ENCODE assay signal across 9 cellular contexts in genomic region chr6:169961772-169962561, GRCh38.
DNase-seq lines count a peak whose midpoint lies in the region; ATAC-seq and TF ChIP-seq lines count a peak whose summit lies in the region.
"Had no signal": no experiment of that assay in that cellular context is flagged by ENCODE, and none has a peak within 500 bp of the region (broad histone marks: within the 10 kb centered on the region; RNA-seq: fewer than 3 reads in every experiment).

No MANE protein-coding gene starts in this region.

- H3K79me2 ChIP-seq in neural progenitor cell (ENCODE audit: low read depth) = no peaks in the 10 kb centered on the region

- H3K4me1 ChIP-seq in neural progenitor cell (peaks cover 11% of the 10 kb centered on the region), aorta (ENCODE audit: control insufficient read depth in 1 of 2, insufficient read depth in 2 of 2, low read length in 2 of 2) (no peaks in the 10 kb centered on the region)

- 7 to 12% methylated on average over 71 to 75 of the region's 75 CpGs for WGBS in aorta, 2 donors

- H3K4me3 Mint-ChIP-seq in activated naive CD4-positive, alpha-beta T cell treated with anti-CD3 and anti-CD28 coated beads for 36 hours = peak overlapping the region; percentile 50
- H3K4me3 Mint-ChIP-seq in glutamatergic neuron (ENCODE audit: unreplicated experiment) = no peak overlapping the region
- H3K4me3 Mint-ChIP-seq in neural progenitor cell = no peak overlapping the region

- peaks cover 1% of the 10 kb centered on the region for H3K36me3 Mint-ChIP-seq in activated naive CD4-positive, alpha-beta T cell treated with anti-CD3 and anti-CD28 coated beads for 36 hours (ENCODE audit: low read depth)
- H3K36me3 Mint-ChIP-seq in glutamatergic neuron (ENCODE audit: unreplicated experiment) = peaks cover 7% of the 10 kb centered on the region
- no peaks in the 10 kb centered on the region for H3K36me3 Mint-ChIP-seq in neural progenitor cell

- H3K9me3 ChIP-seq in neural progenitor cell (ENCODE audit: low read depth) (no peaks in the 10 kb centered on the region), aorta (ENCODE audit: control insufficient read depth, low read length) (no peaks in the 10 kb centered on the region)

- H3K27ac ChIP-seq in neural progenitor cell (no peak overlapping the region), aorta (ENCODE audit: low read depth in 1 of 2, low read length in 2 of 2) (no peak overlapping the region)

- H4K20me1 ChIP-seq in neural progenitor cell (ENCODE audit: low read depth) = no peaks in the 10 kb centered on the region

- no peaks in the 10 kb centered on the region for H3K36me3 ChIP-seq in neural progenitor cell
- no peaks in the 10 kb centered on the region for H3K36me3 ChIP-seq in aorta (ENCODE audit: control insufficient read depth in 1 of 2, insufficient read depth in 2 of 2, low read length in 1 of 2)

- H3K4me3 ChIP-seq in neural progenitor cell (peak overlapping the region; percentile 41), aorta (ENCODE audit: low read length in 2 of 2) (peak overlapping the region in 1 of 2 donors; percentile 16)
- H3K4me3 ChIP-seq: lung had no signal

- peak overlapping the region; percentile 92 for H2AFZ ChIP-seq in neural progenitor cell (replicated peaks)

- H3K9me3 Mint-ChIP-seq in activated naive CD4-positive, alpha-beta T cell treated with anti-CD3 and anti-CD28 coated beads for 36 hours = no peaks in the 10 kb centered on the region
- H3K9me3 Mint-ChIP-seq in glutamatergic neuron (ENCODE audit: unreplicated experiment) (peaks cover 6% of the 10 kb centered on the region), neural progenitor cell (peaks cover 4% of the 10 kb centered on the region)

- H3F3A ChIP-seq in neural progenitor cell (ENCODE audit: low read depth) = no peaks in the 10 kb centered on the region

- peaks cover 14% of the 10 kb centered on the region for H3K27me3 ChIP-seq in neural progenitor cell
- H3K27me3 ChIP-seq in aorta (ENCODE audit: control insufficient read depth in 1 of 2, insufficient read depth in 2 of 2, low read length in 1 of 2) = no peaks in the 10 kb centered on the region

- peak; percentile 45 for DNase-seq in activated naive CD4-positive, alpha-beta T cell treated with anti-CD3 and anti-CD28 coated beads for 36 hours
- DNase-seq in activated naive CD4-positive, alpha-beta T cell treated with Interleukin-2 at 50 U/mL for 16 hours = no peak
- DNase-seq in glutamatergic neuron = peak; percentile 52
- peak; percentile 72 for DNase-seq in neural progenitor cell (ENCODE audit: low spot score)
- peak; percentile 56 to 83 for DNase-seq in aorta
- no peak for DNase-seq in effector CD4-positive, alpha-beta T cell

- peaks cover 5% of the 10 kb centered on the region for H3K27me3 Mint-ChIP-seq in activated naive CD4-positive, alpha-beta T cell treated with anti-CD3 and anti-CD28 coated beads for 36 hours (ENCODE audit: low read depth)
- H3K27me3 Mint-ChIP-seq in glutamatergic neuron (ENCODE audit: unreplicated experiment) (peaks cover 8% of the 10 kb centered on the region), neural progenitor cell (ENCODE audit: insufficient read depth, low read depth) (peaks cover 11% of the 10 kb centered on the region)

- H3K4me1 Mint-ChIP-seq in activated naive CD4-positive, alpha-beta T cell treated with anti-CD3 and anti-CD28 coated beads for 36 hours (ENCODE audit: low read depth) = peaks cover 20% of the 10 kb centered on the region
- H3K4me1 Mint-ChIP-seq in glutamatergic neuron (ENCODE audit: low read depth, unreplicated experiment) = peaks cover 6% of the 10 kb centered on the region
- H3K4me1 Mint-ChIP-seq in neural progenitor cell = peaks cover 33% of the 10 kb centered on the region

- H3K27ac Mint-ChIP-seq in activated naive CD4-positive, alpha-beta T cell treated with anti-CD3 and anti-CD28 coated beads for 36 hours = no peak overlapping the region
- H3K27ac Mint-ChIP-seq in glutamatergic neuron (ENCODE audit: unreplicated experiment) (no peak overlapping the region), neural progenitor cell (no peak overlapping the region)

- H3K4me2 ChIP-seq in neural progenitor cell = peak overlapping the region; percentile 78

- intact Hi-C loops in activated naive CD4-positive, alpha-beta T cell treated with anti-CD3 and anti-CD28 coated beads for 36 hours (cut with micrococcal nuclease) = loop anchor here (1.0 to 5.0 kb wide), 2 partner anchors 28 to 170 kb away; no protein-coding TSS in a partner anchor
- intact Hi-C loops in aorta (cut with DNase I) = loop anchor here in 1 of 2 donors (5.0 kb wide), 1 partner anchor 325 kb away; no protein-coding TSS in a partner anchor

- CTCF ChIA-PET in activated naive CD4-positive, alpha-beta T cell treated with anti-CD3 and anti-CD28 coated beads for 36 hours (lab: Charles Lee) = interaction anchor here (0.6 to 1.2 kb wide), 4 partner anchors 130 to 171 kb away, joined by 3 read pairs; no protein-coding TSS in a partner anchor

- ATAC-seq in aorta (ENCODE audit: low FRiP score) (peak; percentile 37), HG03045 (IDR thresholded peaks at IDR 0.05; ENCODE audit: unreplicated experiment) (no peak), GM18520 (IDR thresholded peaks at IDR 0.05; ENCODE audit: unreplicated experiment) (no peak)

- TF ChIP-seq CTCF in glutamatergic neuron (IDR thresholded peaks at IDR 0.05; ENCODE audit: partially characterized antibody, unreplicated experiment) = peak; percentile 23
- TF ChIP-seq CTCF in neural progenitor cell (IDR thresholded peaks at IDR 0.05) = peak; percentile 66

- no peak overlapping the region for H3K9ac ChIP-seq in neural progenitor cell

Comparison
In these comparisons a context has a peak if more than half of its experiments do, and no peak if none do; other contexts are left out.
1. DNase-seq: peak in activated naive CD4-positive, alpha-beta T cell treated with anti-CD3 and anti-CD28 coated beads for 36 hours (single experiment), glutamatergic neuron (single experiment), neural progenitor cell (single experiment) and aorta (2 of 2); none in activated naive CD4-positive, alpha-beta T cell treated with Interleukin-2 at 50 U/mL for 16 hours (single experiment) and effector CD4-positive, alpha-beta T cell (single experiment).